In genomic region chr5:36060516-36060885, GRCh38 we compare ENCODE assay signal across 13 cellular contexts. TPM values are rescaled to one million over a fixed set of nuclear protein-coding genes. Genes with fewer than 3 reads are reported as not detected.
DNase-seq lines count a peak whose midpoint lies in the region; ATAC-seq and TF ChIP-seq lines count a peak whose summit lies in the region.
"Had no signal": no experiment of that assay in that cellular context is flagged by ENCODE, and none has a peak within 500 bp of the region (broad histone marks: within the 10 kb centered on the region; RNA-seq: fewer than 3 reads in every experiment).

No MANE protein-coding gene starts in this region.

- BruUV-seq in A673 (replicated peaks; lab: Mats Ljungman, UMichigan): no TSS peak

- H3K36me3 Mint-ChIP-seq in central memory CD8-positive, alpha-beta T cell (ENCODE audit: insufficient read depth): no peaks in the 10 kb centered on the region
- H3K36me3 Mint-ChIP-seq: stimulated activated naive B cell treated with anti-CD40 and anti-IgM and Interleukin-4, amounts not matched to agents 10 μg/mL and 1 μg/mL and 100 μg/mL, for 72 hours had no signal

- no peak for ATAC-seq in central memory CD8-positive, alpha-beta T cell (replicated peaks; ENCODE audit: extremely low read depth, poor library complexity, severe bottlenecking)
- ATAC-seq in GM21381 (IDR thresholded peaks at IDR 0.05; ENCODE audit: unreplicated experiment): no peak
- ATAC-seq: stimulated activated naive B cell treated with anti-CD40 and anti-IgM and Interleukin-4, amounts not matched to agents 10 μg/mL and 1 μg/mL and 100 μg/mL, for 72 hours had no signal

- peak overlapping the region; percentile 84 for H3K27ac ChIP-seq in A673 (ENCODE audit: low read depth, low read length, poor library complexity, severe bottlenecking)
- H3K27ac ChIP-seq: coronary artery, SJCRH30 had no signal

- peak; percentile 70 for DNase-seq in A673 (ENCODE audit: low spot score)
- DNase-seq in GM04504 (ENCODE audit: low read depth): peak; percentile 13
- DNase-seq in central memory CD8-positive, alpha-beta T cell (ENCODE audit: low spot score in 2 of 2): no peak
- no peak for DNase-seq in effector CD8-positive, alpha-beta T cell (lab: John Stamatoyannopoulos, UW)
- DNase-seq in T1000 (lab: John Stamatoyannopoulos, UW): no peak
- DNase-seq in Ammon's horn (ENCODE audit: low spot score): no peak
- DNase-seq: activated T-cell treated with anti-CD3 and anti-CD28 coated beads, Interleukin-2, amount 50 U/mL, for 72 hours; stimulated activated naive B cell treated with anti-CD40 and anti-IgM and Interleukin-4, amounts not matched to agents 10 μg/mL and 1 μg/mL and 100 μg/mL, for 72 hours had no signal

- peaks cover 53% of the 10 kb centered on the region for H3K4me1 ChIP-seq in A673 (ENCODE audit: insufficient read depth, low read length, poor library complexity, severe bottlenecking)
- H3K4me1 ChIP-seq in Loucy (ENCODE audit: insufficient read depth, low read length, poor library complexity, severe bottlenecking): peaks cover 54% of the 10 kb centered on the region

- no peaks in the 10 kb centered on the region for H3K9me3 Mint-ChIP-seq in central memory CD8-positive, alpha-beta T cell
- H3K9me3 Mint-ChIP-seq: activated T-cell treated with anti-CD3 and anti-CD28 coated beads, Interleukin-2, amount 50 U/mL, for 72 hours; stimulated activated naive B cell treated with anti-CD40 and anti-IgM and Interleukin-4, amounts not matched to agents 10 μg/mL and 1 μg/mL and 100 μg/mL, for 72 hours had no signal

- H2AFZ ChIP-seq in Loucy (ENCODE audit: low read length): no peak overlapping the region

- H3K4me3 ChIP-seq in A673 (ENCODE audit: low read depth, low read length, poor library complexity, severe bottlenecking) (no peak overlapping the region), Loucy (ENCODE audit: low read length, poor library complexity, severe bottlenecking) (peak overlapping the region; percentile 49)
- H3K4me3 ChIP-seq: coronary artery, SJCRH30 had no signal

- H3K79me2 ChIP-seq in Loucy (ENCODE audit: insufficient read depth, low read length): no peaks in the 10 kb centered on the region

- H3K9me3 ChIP-seq in A673 (ENCODE audit: low read depth, low read length, poor library complexity, severe bottlenecking) (peaks cover 11% of the 10 kb centered on the region), Loucy (ENCODE audit: insufficient read depth, low read depth, low read length) (no peaks in the 10 kb centered on the region; the same call in 1 of the 2 replicates)
- H3K9me3 ChIP-seq: SJCRH30 had no signal

- peak; percentile 63 for TF ChIP-seq CTCF in A673 (conservative IDR thresholded peaks at IDR 0.05; ENCODE audit: low read depth, low read length)
- TF ChIP-seq CTCF in Loucy (conservative IDR thresholded peaks at IDR 0.05; ENCODE audit: low read length): peak; percentile 67

- H3K27me3 ChIP-seq in A673 (replicated peaks; ENCODE audit: insufficient read depth, low read depth, low read length, poor library complexity): no peaks in the 10 kb centered on the region
- H3K27me3 ChIP-seq in Loucy (ENCODE audit: insufficient read depth, low read length, poor library complexity, severe bottlenecking): no peaks in the 10 kb centered on the region
- H3K27me3 ChIP-seq: SJCRH30 had no signal

- H3K9me2 ChIP-seq in Loucy (replicated peaks; ENCODE audit: low read depth, low read length): no peaks in the 10 kb centered on the region

- intact Hi-C loops in A673 (cut with micrococcal nuclease; ENCODE audit: unreplicated experiment): no loop called here

- CTCF ChIA-PET in A673 (lab: Charles Lee): no interaction called here

- H3K4me1 Mint-ChIP-seq in central memory CD8-positive, alpha-beta T cell: peaks cover 6% of the 10 kb centered on the region
- H3K4me1 Mint-ChIP-seq: stimulated activated naive B cell treated with anti-CD40 and anti-IgM and Interleukin-4, amounts not matched to agents 10 μg/mL and 1 μg/mL and 100 μg/mL, for 72 hours had no signal

- H3K4me3 Mint-ChIP-seq in central memory CD8-positive, alpha-beta T cell: peak overlapping the region; percentile 37
- H3K4me3 Mint-ChIP-seq: activated T-cell treated with anti-CD3 and anti-CD28 coated beads, Interleukin-2, amount 50 U/mL, for 72 hours; stimulated activated naive B cell treated with anti-CD40 and anti-IgM and Interleukin-4, amounts not matched to agents 10 μg/mL and 1 μg/mL and 100 μg/mL, for 72 hours had no signal

- H3K27ac Mint-ChIP-seq in central memory CD8-positive, alpha-beta T cell (ENCODE audit: low read depth): no peak overlapping the region
- H3K27ac Mint-ChIP-seq: activated T-cell treated with anti-CD3 and anti-CD28 coated beads, Interleukin-2, amount 50 U/mL, for 72 hours; stimulated activated naive B cell treated with anti-CD40 and anti-IgM and Interleukin-4, amounts not matched to agents 10 μg/mL and 1 μg/mL and 100 μg/mL, for 72 hours had no signal

- peak overlapping the region; percentile 76 for H3K4me2 ChIP-seq in Loucy (ENCODE audit: low read depth, low read length, poor library complexity, severe bottlenecking)

- peak overlapping the region; percentile 68 for H3K9ac ChIP-seq in Loucy (ENCODE audit: low read depth, low read length, poor library complexity, severe bottlenecking)

- POLR2A ChIA-PET in A673 (lab: Charles Lee; ENCODE audit: low non-redundant PET): no interaction called here

- peaks cover 80% of the 10 kb centered on the region for H3K36me3 ChIP-seq in A673 (ENCODE audit: insufficient read depth, low read length, poor library complexity, severe bottlenecking)
- no peaks in the 10 kb centered on the region for H3K36me3 ChIP-seq in Loucy (ENCODE audit: insufficient read depth, low read length)
- H3K36me3 ChIP-seq: SJCRH30 had no signal

- H4K20me1 ChIP-seq in Loucy (ENCODE audit: insufficient read depth, low read length, poor library complexity, severe bottlenecking): no peaks in the 10 kb centered on the region

- peaks cover 9% of the 10 kb centered on the region for H3F3A ChIP-seq in Loucy (ENCODE audit: low read depth)

- peaks cover 42% of the 10 kb centered on the region for H3K27me3 Mint-ChIP-seq in central memory CD8-positive, alpha-beta T cell

RNA-seq across cellular contexts. Expression of gene UGT3A2, which starts 6.2 kb away (rescaled TPM):
- 528 and 529 TPM in 2 replicates for total RNA-seq in A673 (2021)
- total RNA-seq: activated T-cell treated with anti-CD3 and anti-CD28 coated beads, Interleukin-2, amount 50 U/mL, for 72 hours; renal cortical epithelial cell; SJCRH30 had no signal

Comparison
In these comparisons a context has a peak if more than half of its experiments do, and no peak if none do; other contexts are left out.
1. DNase-seq: peak in A673 (single experiment) and GM04504 (single experiment); none in central memory CD8-positive, alpha-beta T cell (0 of 2), effector CD8-positive, alpha-beta T cell (single experiment), T1000 (single experiment) and Ammon's horn (single experiment).